Comparison of ENCODE assay signal across 15 cellular contexts in the genomic region with DNA sequence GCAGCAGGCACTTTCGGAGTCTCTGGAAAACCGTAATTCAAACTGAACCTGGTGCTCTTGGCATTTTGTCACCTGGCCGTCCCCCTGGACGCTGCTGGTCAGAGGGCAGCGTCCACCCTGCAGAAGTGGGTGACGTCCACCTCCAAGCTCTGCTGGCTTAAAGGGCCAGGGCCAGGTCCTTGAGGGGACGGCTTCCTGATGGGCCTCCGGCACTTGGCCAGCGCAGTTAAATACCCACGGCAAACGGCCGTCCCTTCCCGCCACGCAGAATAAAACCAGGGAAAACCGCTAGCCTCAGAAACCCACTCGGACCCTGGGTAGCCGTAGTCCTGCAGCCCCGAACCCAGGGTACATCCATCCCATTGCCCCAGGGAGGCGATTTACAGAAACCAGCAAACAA.
DNase-seq lines count a peak whose midpoint lies in the region; ATAC-seq and TF ChIP-seq lines count a peak whose summit lies in the region.
"Had no signal": no experiment of that assay in that cellular context is flagged by ENCODE, and none has a peak within 500 bp of the region (broad histone marks: within the 10 kb centered on the region; RNA-seq: fewer than 3 reads in every experiment).

No MANE protein-coding gene starts in this region.

- H3K9me3 Mint-ChIP-seq in activated naive CD4-positive, alpha-beta T cell treated with anti-CD3 and anti-CD28 coated beads, Interleukin-2, amount 50 U/mL, for 72 hours = peaks cover 0 to 11% of the 10 kb centered on the region in 2 donors
- H3K9me3 Mint-ChIP-seq in naive thymus-derived CD4-positive, alpha-beta T cell = peaks cover 0 to 14% (median 2%) of the 10 kb centered on the region in 11 donors

- H3K27ac ChIP-seq in adrenal gland (peak overlapping the region in 3 of 5 donors; percentile 13 to 95 (median 47)), upper lobe of right lung (peak overlapping the region; percentile 84)
- peak overlapping the region; percentile 86 for H3K27ac ChIP-seq in naive thymus-derived CD4-positive, alpha-beta T cell (ENCODE audit: low read depth, low read length)
- H3K27ac ChIP-seq: RWPE1 had no signal

- no peaks in the 10 kb centered on the region for H3K36me3 ChIP-seq in adrenal gland (replicated peaks in 1 of 2)
- H3K36me3 ChIP-seq in naive thymus-derived CD4-positive, alpha-beta T cell (ENCODE audit: control insufficient read depth in 2 of 3, insufficient read depth in 3 of 3, low read length in 3 of 3) = peaks cover 0 to 8% (median 0%) of the 10 kb centered on the region in 3 experiments
- no peaks in the 10 kb centered on the region for H3K36me3 ChIP-seq in upper lobe of right lung
- H3K36me3 ChIP-seq: breast epithelium had no signal

- H3K4me1 ChIP-seq in adrenal gland (replicated peaks in 1 of 2) = peaks cover 0 to 19% of the 10 kb centered on the region in 2 donors
- H3K4me1 ChIP-seq in naive thymus-derived CD4-positive, alpha-beta T cell (ENCODE audit: control insufficient read depth in 2 of 2, insufficient read depth in 2 of 2, low read length in 2 of 2) = peaks cover 44 to 48% of the 10 kb centered on the region in 2 donors
- H3K4me1 ChIP-seq in upper lobe of right lung = peaks cover 38% of the 10 kb centered on the region

- H3K36me3 Mint-ChIP-seq in activated naive CD4-positive, alpha-beta T cell treated with anti-CD3 and anti-CD28 coated beads, Interleukin-2, amount 50 U/mL, for 72 hours = peaks cover 29 to 56% of the 10 kb centered on the region in 2 donors
- H3K36me3 Mint-ChIP-seq in naive thymus-derived CD4-positive, alpha-beta T cell = peaks cover 5 to 17% (median 12%) of the 10 kb centered on the region in 5 donors

- H3K4me3 ChIP-seq in adrenal gland = no peak overlapping the region
- peak overlapping the region; percentile 55 for H3K4me3 ChIP-seq in naive thymus-derived CD4-positive, alpha-beta T cell (ENCODE audit: low read length)
- H3K4me3 ChIP-seq in upper lobe of right lung = no peak overlapping the region

- H3K27me3 ChIP-seq in adrenal gland = no peaks in the 10 kb centered on the region
- no peaks in the 10 kb centered on the region for H3K27me3 ChIP-seq in naive thymus-derived CD4-positive, alpha-beta T cell (ENCODE audit: control insufficient read depth in 2 of 2, insufficient read depth in 2 of 2, low read length in 2 of 2)
- no peaks in the 10 kb centered on the region for H3K27me3 ChIP-seq in upper lobe of right lung
- H3K27me3 ChIP-seq: breast epithelium had no signal

- intact Hi-C loops in adrenal gland (cut with DNase I) (no loop called here), upper lobe of right lung (cut with DNase I) (no loop called here)
- intact Hi-C loops in naive thymus-derived CD4-positive, alpha-beta T cell (cut with micrococcal nuclease) = loop anchor here (1.0 to 10.0 kb wide), 11 partner anchors 17 to 454 kb away; a partner anchor contains a TSS

- ATAC-seq in activated naive CD4-positive, alpha-beta T cell treated with anti-CD3 and anti-CD28 coated beads, Interleukin-2, amount 50 U/mL, for 72 hours = no peak
- ATAC-seq in naive thymus-derived CD4-positive, alpha-beta T cell = no peak
- ATAC-seq in upper lobe of right lung = no peak

- DNase-seq in activated naive CD4-positive, alpha-beta T cell treated with anti-CD3 and anti-CD28 coated beads, Interleukin-2, amount 50 U/mL, for 72 hours (ENCODE audit: low spot score in 2 of 2) = no peak
- DNase-seq in activated naive CD4-positive, alpha-beta T cell treated with Interleukin-2 at 50 U/mL for 16 hours = no peak
- DNase-seq in adrenal gland = no peak
- DNase-seq in naive thymus-derived CD4-positive, alpha-beta T cell = no peak
- peak; percentile 42 for DNase-seq in upper lobe of right lung
- DNase-seq in NCI-H524 treated with DMSO at 0.1 percent for 48 hours (lab: John Stamatoyannopoulos, UW) = no peak
- DNase-seq in stimulated activated CD4-positive, alpha-beta T cell treated with anti-CD3 and anti-CD28 coated beads, Interleukin-4, amount 100 ng/mL, for 1 hour = no peak
- DNase-seq in 8988T = no peak
- DNase-seq: DND-41, midbrain, NCI-H1092 treated with DMSO at 0.1 percent for 48 hours, NCI-H510A treated with DMSO at 0.1 percent for 48 hours, retina had no signal

- POLR2A ChIA-PET in naive thymus-derived CD4-positive, alpha-beta T cell (lab: Charles Lee) = interaction anchor here (0.8 to 4.4 kb wide), 5 partner anchors 15 to 568 kb away, joined by 3 to 25 read pairs (median 4); no protein-coding TSS in a partner anchor

- peak overlapping the region in 4 of 10 donors; percentile 65 to 73 (median 68) for H3K4me3 Mint-ChIP-seq in naive thymus-derived CD4-positive, alpha-beta T cell

- no peaks in the 10 kb centered on the region for H3K27me3 Mint-ChIP-seq in naive thymus-derived CD4-positive, alpha-beta T cell

- peaks cover 27 to 55% (median 38%) of the 10 kb centered on the region in 7 donors for H3K4me1 Mint-ChIP-seq in naive thymus-derived CD4-positive, alpha-beta T cell

- CTCF ChIA-PET in naive thymus-derived CD4-positive, alpha-beta T cell (lab: Charles Lee) = interaction anchor here (0.7 to 1.2 kb wide), 2 partner anchors 263 to 269 kb away, joined by 3 to 4 read pairs; no protein-coding TSS in a partner anchor

- WGBS in adrenal gland, 4 donors = 74 to 87% (median 83%) methylated on average over 8 to 19 of the region's 19 CpGs

- H3K9me3 ChIP-seq in adrenal gland (replicated peaks in 1 of 3) (no peaks in the 10 kb centered on the region), upper lobe of right lung (no peaks in the 10 kb centered on the region)
- H3K9me3 ChIP-seq in naive thymus-derived CD4-positive, alpha-beta T cell (ENCODE audit: control insufficient read depth in 2 of 3, low read length in 3 of 3) = peaks cover 0 to 10% (median 0%) of the 10 kb centered on the region in 3 experiments
- H3K9me3 ChIP-seq: breast epithelium had no signal

- TF ChIP-seq CTCF in adrenal gland (IDR thresholded peaks at IDR 0.05) (no peak), upper lobe of right lung (IDR thresholded peaks at IDR 0.05) (no peak)

- no peak for TF ChIP-seq POLR2A in adrenal gland (IDR thresholded peaks at IDR 0.05)

- peak overlapping the region; percentile 70 to 99 for H3K27ac Mint-ChIP-seq in activated naive CD4-positive, alpha-beta T cell treated with anti-CD3 and anti-CD28 coated beads, Interleukin-2, amount 50 U/mL, for 72 hours
- H3K27ac Mint-ChIP-seq in naive thymus-derived CD4-positive, alpha-beta T cell = peak overlapping the region in 8 of 9 donors; percentile 21 to 100 (median 80)

Comparison
In these comparisons a context has a peak if more than half of its experiments do, and no peak if none do; other contexts are left out.
1. intact Hi-C loops: an anchor here in naive thymus-derived CD4-positive, alpha-beta T cell (1.0 to 10.0 kb wide); none called in adrenal gland and upper lobe of right lung.